In the genomic region with DNA sequence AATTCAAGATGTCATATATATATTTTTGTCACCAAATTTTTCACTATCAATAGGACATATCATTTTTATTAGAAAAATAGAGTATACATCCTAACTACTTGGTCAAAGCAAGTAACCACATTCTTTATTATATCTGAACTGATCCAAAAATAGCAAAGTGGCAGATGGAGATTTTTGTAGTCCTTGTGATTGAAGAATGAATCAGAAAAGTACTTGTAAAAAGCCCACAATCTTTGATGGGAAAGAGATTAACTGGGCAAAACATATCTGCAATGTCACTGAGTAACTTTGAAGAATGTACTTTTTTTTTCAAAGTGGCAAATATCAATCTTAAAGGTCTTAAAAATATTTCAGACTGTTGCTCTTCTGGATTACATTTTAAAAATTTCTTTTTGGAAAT, we compare ENCODE assay signal across 23 cellular contexts.
"Had no signal": no experiment of that assay in that cellular context is flagged by ENCODE, and none has a peak within 500 bp of the region (broad histone marks: within the 10 kb centered on the region; RNA-seq: fewer than 3 reads in every experiment).

No MANE protein-coding gene starts in this region.

- H3K27me3 ChIP-seq: breast epithelium, MG63 had no signal

- H3K36me3 ChIP-seq: breast epithelium, MG63 had no signal

- ATAC-seq: activated CD8-positive, alpha-beta T cell treated with anti-CD3 and anti-CD28 coated beads, Interleukin-2, amount 10 ng/mL, durations not matched to agents 7 days and 5 days; T-helper 17 cell; WTC11 had no signal

- H3K4me3 ChIP-seq: breast epithelium, MG63 had no signal

- DNase-seq: activated CD4-positive, alpha-beta T cell treated with anti-CD3 and anti-CD28 coated beads for 48 hours; activated CD4-positive, alpha-beta T cell treated with anti-CD3 and anti-CD28 coated beads, Interleukin-2, amount 50 U/mL, for 4 hours; activated CD4-positive, CD25-positive, alpha-beta regulatory T cell treated with anti-CD3 and anti-CD28 coated beads, Interleukin-2, amount 50 U/mL, for 72 hours; activated CD8-positive, alpha-beta memory T cell treated with anti-CD3 and anti-CD28 coated beads, Interleukin-2, amount 50 U/mL, for 48 hours; activated CD8-positive, alpha-beta T cell treated with anti-CD3 and anti-CD28 coated beads, Interleukin-2, amount 10 ng/mL, durations not matched to agents 7 days and 5 days; activated naive CD4-positive, alpha-beta T cell treated with anti-CD3 and anti-CD28 coated beads, Interleukin-2, amount 50 U/mL, for 16 hours; activated naive CD8-positive, alpha-beta T cell treated with anti-CD3 and anti-CD28 coated beads, Interleukin-2, amount 10 ng/mL, durations not matched to agents 7 days and 5 days; activated T-cell treated with anti-CD3 and anti-CD28 coated beads, Interleukin-2, amount 50 U/mL, for 1 hour; aorta; MG63; NCI-H1105; NCI-H1436; NCI-H1694 treated with DMSO at 0.1 percent for 48 hours; NCI-H2029 treated with DMSO at 0.1 percent for 48 hours; NCI-H345; NCI-H510A; NCI-H526 treated with DMSO at 0.1 percent for 48 hours; NCI-H82; SIG-M5; T-helper 17 cell; T-helper 9 cell had no signal

- H3K4me1 ChIP-seq: breast epithelium had no signal

- H3K27ac ChIP-seq: breast epithelium had no signal

- H3K9me3 ChIP-seq: MG63 had no signal
